ENCODE assay signal across 29 cellular contexts in genomic region chr13:25453966-25454365, GRCh38.
"Had no signal": no experiment of that assay in that cellular context is flagged by ENCODE, and none has a peak within 500 bp of the region (broad histone marks: within the 10 kb centered on the region; RNA-seq: fewer than 3 reads in every experiment).

No MANE protein-coding gene starts in this region.

- DNase-seq: activated CD4-positive, alpha-beta T cell treated with anti-CD3 and anti-CD28 coated beads, Interleukin-2, amount 10 ng/mL, durations not matched to agents 24 days and 14 days; activated CD4-positive, alpha-beta T cell treated with anti-CD3 and anti-CD28 coated beads, Interleukin-2, amount 50 U/mL, for 4 hours; activated CD8-positive, alpha-beta T cell treated with anti-CD3 and anti-CD28 coated beads for 36 hours; activated effector memory CD4-positive, alpha-beta T cell treated with anti-CD3 and anti-CD28 coated beads, Interleukin-2, amount 50 U/mL, for 16 hours; activated naive CD4-positive, alpha-beta T cell; activated naive CD4-positive, alpha-beta T cell treated with anti-CD3 and anti-CD28 coated beads, Interleukin-2, amount 50 U/mL, for 16 hours; activated naive CD8-positive, alpha-beta T cell treated with anti-CD3 and anti-CD28 coated beads for 36 hours; activated T-cell treated with anti-CD3 and anti-CD28 coated beads, Interleukin-2, amount 50 U/mL, for 1 hour; activated T-cell treated with anti-CD3 and anti-CD28 coated beads, Interleukin-2, amount 50 U/mL, for 72 hours; amniotic stem cell; aorta; Kasumi-1; KG1; MG63; MV-4-11; NCI-H1092; NCI-H1436 treated with DMSO at 0.1 percent for 48 hours; NCI-H1694 treated with DMSO at 0.1 percent for 48 hours; NCI-H2029; NCI-H2171; NCI-H2227 treated with DMSO at 0.1 percent for 48 hours; NCI-H446; NCI-H524 treated with DMSO at 0.1 percent for 48 hours; PC-9; SHP77; SJCRH30; T1000 had no signal

- H3K36me3 ChIP-seq: MG63, SJCRH30 had no signal

- H3K9me3 ChIP-seq: MG63, SJCRH30 had no signal

- H3K27ac ChIP-seq: PC-9, SJCRH30, SK-N-MC had no signal

- H3K4me1 ChIP-seq: SJCRH30 had no signal

- ATAC-seq: activated CD8-positive, alpha-beta T cell treated with anti-CD3 and anti-CD28 coated beads for 36 hours; activated T-cell treated with anti-CD3 and anti-CD28 coated beads, Interleukin-2, amount 50 U/mL, for 72 hours; activated T-helper 17 cell treated with anti-CD3 and anti-CD28 coated beads, Interleukin-2, amount 50 U/mL, for 72 hours had no signal

- H3K4me3 ChIP-seq: MG63, PC-9, SJCRH30, SK-N-MC had no signal
